8 cellular contexts compared by ENCODE assay signal in genomic region chr1:111032295-111032897, GRCh38.
DNase-seq lines count a peak whose midpoint lies in the region; ATAC-seq and TF ChIP-seq lines count a peak whose summit lies in the region.

No MANE protein-coding gene starts in this region.

- H3K14ac ChIP-seq in trophoblast cell (ENCODE audit: low read length): no peak overlapping the region

- H4K8ac ChIP-seq in trophoblast cell (ENCODE audit: low read depth, low read length): no peak overlapping the region

- no peaks in the 10 kb centered on the region for H3K36me3 Mint-ChIP-seq in activated naive CD4-positive, alpha-beta T cell treated with anti-CD3 and anti-CD28 coated beads, Interleukin-2, amount 10 ng/mL, durations not matched to agents 7 days and 5 days

- no peak overlapping the region for H3K4me3 ChIP-seq in Loucy (ENCODE audit: low read length, poor library complexity, severe bottlenecking)
- no peak overlapping the region for H3K4me3 ChIP-seq in esophagus squamous epithelium
- H3K4me3 ChIP-seq in trophoblast cell (ENCODE audit: low read depth, low read length): no peak overlapping the region

- CTCF ChIA-PET in activated naive CD4-positive, alpha-beta T cell treated with anti-CD3 and anti-CD28 coated beads, Interleukin-2, amount 10 ng/mL, durations not matched to agents 7 days and 5 days (lab: Charles Lee): interaction anchor here (1.0 to 1.2 kb wide), 2 partner anchors 8 to 33 kb away, joined by 3 read pairs; no protein-coding TSS in a partner anchor

- DNase-seq in activated naive CD4-positive, alpha-beta T cell treated with anti-CD3 and anti-CD28 coated beads, Interleukin-2, amount 10 ng/mL, durations not matched to agents 7 days and 5 days: peak; percentile 50
- DNase-seq in activated naive CD4-positive, alpha-beta T cell treated with anti-CD3 and anti-CD28 coated beads, Interleukin-2, amount 50 U/mL, for 16 hours: no peak
- DNase-seq in T-helper 1 cell (peak in 3 of 5 donors; percentile 21 to 46 (median 44)), esophagus squamous epithelium (lab: John Stamatoyannopoulos, UW) (no peak), trophoblast cell (peak; percentile 31 to 89), cerebellar nuclear complex (lab: John Stamatoyannopoulos, UW) (no peak)

- H3K9me2 ChIP-seq in Loucy (replicated peaks; ENCODE audit: low read depth, low read length): no peaks in the 10 kb centered on the region

- H3K23ac ChIP-seq in trophoblast cell (ENCODE audit: low read length): no peak overlapping the region

- peaks cover 27% of the 10 kb centered on the region for H3K27me3 Mint-ChIP-seq in activated naive CD4-positive, alpha-beta T cell treated with anti-CD3 and anti-CD28 coated beads, Interleukin-2, amount 10 ng/mL, durations not matched to agents 7 days and 5 days

- H3K4me2 ChIP-seq in Loucy (ENCODE audit: low read depth, low read length, poor library complexity, severe bottlenecking) (no peak overlapping the region), trophoblast cell (ENCODE audit: low read length) (no peak overlapping the region)

- no peak overlapping the region for H2BK12ac ChIP-seq in trophoblast cell (ENCODE audit: low read length)

- H3K9me3 Mint-ChIP-seq in activated naive CD4-positive, alpha-beta T cell treated with anti-CD3 and anti-CD28 coated beads, Interleukin-2, amount 10 ng/mL, durations not matched to agents 7 days and 5 days: no peaks in the 10 kb centered on the region

- H3K4me1 Mint-ChIP-seq in activated naive CD4-positive, alpha-beta T cell treated with anti-CD3 and anti-CD28 coated beads, Interleukin-2, amount 10 ng/mL, durations not matched to agents 7 days and 5 days: no peaks in the 10 kb centered on the region

- intact Hi-C loops in esophagus squamous epithelium (cut with DNase I): no loop called here

- TF ChIP-seq CTCF in Loucy (conservative IDR thresholded peaks at IDR 0.05; ENCODE audit: low read length): peak; percentile 89
- TF ChIP-seq CTCF in esophagus squamous epithelium (IDR thresholded peaks at IDR 0.05): peak; percentile 67 to 88 (median 70)

- no peaks in the 10 kb centered on the region for H3K79me1 ChIP-seq in trophoblast cell (ENCODE audit: low read length)

- H3K36me3 ChIP-seq in Loucy (ENCODE audit: insufficient read depth, low read length): no peaks in the 10 kb centered on the region
- H3K36me3 ChIP-seq in esophagus squamous epithelium: no peaks in the 10 kb centered on the region
- H3K36me3 ChIP-seq in trophoblast cell (ENCODE audit: control insufficient read depth in 1 of 2, insufficient read depth in 2 of 2, low read length in 2 of 2): no peaks in the 10 kb centered on the region

- no peak overlapping the region for H3K18ac ChIP-seq in trophoblast cell (ENCODE audit: low read length)

- no peak overlapping the region for H2BK5ac ChIP-seq in trophoblast cell (ENCODE audit: low read depth, low read length, poor library complexity)

- H4K12ac ChIP-seq in trophoblast cell (ENCODE audit: low read depth, low read length): no peak overlapping the region

- H3K79me2 ChIP-seq in Loucy (ENCODE audit: insufficient read depth, low read length) (no peaks in the 10 kb centered on the region), trophoblast cell (ENCODE audit: control insufficient read depth, insufficient read depth, low read length, poor library complexity) (no peaks in the 10 kb centered on the region)

- no peak overlapping the region for H3K27ac ChIP-seq in esophagus squamous epithelium
- no peak overlapping the region for H3K27ac ChIP-seq in trophoblast cell (ENCODE audit: low read depth, low read length)

- H4K91ac ChIP-seq in trophoblast cell (ENCODE audit: low read depth, low read length): no peak overlapping the region

- H3K9ac ChIP-seq in Loucy (ENCODE audit: low read depth, low read length, poor library complexity, severe bottlenecking) (no peak overlapping the region), trophoblast cell (ENCODE audit: low read length) (no peak overlapping the region)

- no peak for TF ChIP-seq POLR2A in esophagus squamous epithelium (IDR thresholded peaks at IDR 0.05)

- no peaks in the 10 kb centered on the region for H3F3A ChIP-seq in Loucy (ENCODE audit: low read depth)

- no peak overlapping the region for H3K4ac ChIP-seq in trophoblast cell (ENCODE audit: low read depth, low read length)

- no peak overlapping the region for H2AFZ ChIP-seq in Loucy (ENCODE audit: low read length)
- H2AFZ ChIP-seq in trophoblast cell (ENCODE audit: insufficient read depth, low read length, poor library complexity): no peak overlapping the region

- no peak overlapping the region for H3K4me3 Mint-ChIP-seq in activated naive CD4-positive, alpha-beta T cell treated with anti-CD3 and anti-CD28 coated beads, Interleukin-2, amount 10 ng/mL, durations not matched to agents 7 days and 5 days

- H3K9me3 ChIP-seq in Loucy (ENCODE audit: insufficient read depth, low read depth, low read length) (no peaks in the 10 kb centered on the region), esophagus squamous epithelium (peaks cover 0 to 4% (median 0%) of the 10 kb centered on the region in 3 donors), trophoblast cell (ENCODE audit: insufficient read depth, low read depth, low read length) (peaks cover 3% of the 10 kb centered on the region)

- no peaks in the 10 kb centered on the region for H4K20me1 ChIP-seq in Loucy (ENCODE audit: insufficient read depth, low read length, poor library complexity, severe bottlenecking)

- H2AK5ac ChIP-seq in trophoblast cell (ENCODE audit: low read length): no peak overlapping the region

- no peak overlapping the region for H2BK120ac ChIP-seq in trophoblast cell (ENCODE audit: insufficient read depth, low read length, poor library complexity)

- no peak for ATAC-seq in HG02973 (IDR thresholded peaks at IDR 0.05; ENCODE audit: unreplicated experiment)

- H3K4me1 ChIP-seq in Loucy (ENCODE audit: insufficient read depth, low read length, poor library complexity, severe bottlenecking): no peaks in the 10 kb centered on the region
- no peaks in the 10 kb centered on the region for H3K4me1 ChIP-seq in esophagus squamous epithelium
- no peaks in the 10 kb centered on the region for H3K4me1 ChIP-seq in trophoblast cell (ENCODE audit: control insufficient read depth in 1 of 2, insufficient read depth in 2 of 2, low read length in 2 of 2)

- 25 to 26% methylated on average over 9 of the region's 9 CpGs for WGBS in esophagus squamous epithelium, 2 donors
- WGBS in trophoblast cell (ENCODE audit: extremely low coverage, insufficient coverage, insufficient read length): no CpG with 5 or more reads among the region's 9 CpGs

- H3K27ac Mint-ChIP-seq in activated naive CD4-positive, alpha-beta T cell treated with anti-CD3 and anti-CD28 coated beads, Interleukin-2, amount 10 ng/mL, durations not matched to agents 7 days and 5 days: no peak overlapping the region

- H3K27me3 ChIP-seq in Loucy (ENCODE audit: insufficient read depth, low read length, poor library complexity, severe bottlenecking) (no peaks in the 10 kb centered on the region), esophagus squamous epithelium (peaks cover 0 to 14% (median 0%) of the 10 kb centered on the region in 4 donors), trophoblast cell (ENCODE audit: insufficient read depth, low read length) (no peaks in the 10 kb centered on the region)

Comparison
In these comparisons a context has a peak if more than half of its experiments do, and no peak if none do; other contexts are left out.
1. DNase-seq: peak in activated naive CD4-positive, alpha-beta T cell treated with anti-CD3 and anti-CD28 coated beads, Interleukin-2, amount 10 ng/mL, durations not matched to agents 7 days and 5 days (single experiment), T-helper 1 cell (3 of 5) and trophoblast cell (2 of 2); none in activated naive CD4-positive, alpha-beta T cell treated with anti-CD3 and anti-CD28 coated beads, Interleukin-2, amount 50 U/mL, for 16 hours (single experiment), esophagus squamous epithelium (single experiment) and cerebellar nuclear complex (0 of 2).